9 cellular contexts compared by ENCODE assay signal in the genomic region with DNA sequence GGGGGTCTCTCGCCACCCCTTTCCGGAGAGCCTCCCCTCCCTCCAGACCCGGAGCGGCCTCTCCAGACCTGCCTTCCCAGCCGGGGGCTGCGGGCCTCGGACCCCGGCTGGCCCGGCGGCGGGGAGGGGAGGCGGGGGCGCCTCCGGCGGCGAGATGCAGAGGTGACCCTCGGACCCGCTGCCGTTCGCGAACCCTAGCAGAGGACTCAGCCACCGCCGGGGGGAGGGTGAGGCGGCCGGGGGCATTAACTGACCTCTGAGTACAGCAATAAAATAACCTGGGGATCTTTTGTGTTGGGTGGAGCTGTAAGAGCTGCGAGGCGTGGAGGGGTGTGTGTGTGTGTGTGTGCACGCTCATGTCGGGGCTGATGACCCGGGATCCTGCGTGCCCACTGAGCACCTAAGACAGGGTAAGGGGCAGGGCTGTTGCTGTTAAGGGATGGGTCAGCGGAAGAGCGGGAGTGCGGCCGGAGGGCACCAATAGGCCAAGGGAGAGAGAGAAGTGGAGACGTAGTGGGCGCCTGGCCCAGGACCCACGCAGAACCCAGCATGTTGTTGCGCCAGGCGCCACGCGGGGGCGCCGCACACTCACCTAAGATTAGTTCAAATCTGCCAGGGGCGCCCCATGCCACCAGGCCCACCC. TPM values are rescaled to one million over a fixed set of nuclear protein-coding genes. Genes with fewer than 3 reads are reported as not detected.
DNase-seq lines count a peak whose midpoint lies in the region; ATAC-seq and TF ChIP-seq lines count a peak whose summit lies in the region.
"Had no signal": no experiment of that assay in that cellular context is flagged by ENCODE, and none has a peak within 500 bp of the region (broad histone marks: within the 10 kb centered on the region; RNA-seq: fewer than 3 reads in every experiment).

No MANE protein-coding gene starts in this region.

- DNase-seq in NCI-H1417 (lab: John Stamatoyannopoulos, UW) (peak; percentile 39 to 73 (median 59)), NCI-H1417 treated with DMSO at 0.1 percent for 48 hours (lab: John Stamatoyannopoulos, UW) (no peak), NT2/D1 (ENCODE audit: low read depth, low spot score) (no peak), fibroblast of pulmonary artery (ENCODE audit: low read depth) (peak; percentile 54), neuronal stem cell (ENCODE audit: low spot score) (no peak), tibial nerve (ENCODE audit: low spot score in 2 of 2) (peak; percentile 40 to 64)
- peak; percentile 45 to 46 for DNase-seq in activated T-helper 1 cell treated with anti-CD3 and anti-CD28 coated beads, Interleukin-2, amount 50 U/mL, for 16 hours (ENCODE audit: low read depth in 1 of 2, low spot score in 1 of 2)

- H3K4me1 ChIP-seq in NT2/D1 (ENCODE audit: insufficient read depth, insufficient read length) = peaks cover 10% of the 10 kb centered on the region
- peaks cover 6% of the 10 kb centered on the region in 2 donors for H3K4me1 ChIP-seq in neuronal stem cell (ENCODE audit: control insufficient read depth in 2 of 2, insufficient read depth in 1 of 2, low read depth in 1 of 2, low read length in 2 of 2)
- H3K4me1 ChIP-seq in tibial nerve = peaks cover 0 to 24% (median 22%) of the 10 kb centered on the region in 4 donors

- H3K9ac ChIP-seq in NT2/D1 (ENCODE audit: insufficient read length, low read depth) (peak overlapping the region; percentile 86), neuronal stem cell (ENCODE audit: low read depth, low read length, poor library complexity) (peak overlapping the region; percentile 60)

- no peak overlapping the region for H2BK5ac ChIP-seq in neuronal stem cell (ENCODE audit: low read length)

- H2BK120ac ChIP-seq in neuronal stem cell (ENCODE audit: low read depth, low read length) = no peak overlapping the region

- peak overlapping the region; percentile 86 for H2AFZ ChIP-seq in neuronal stem cell (ENCODE audit: low read length)

- H3K27ac ChIP-seq in neuronal stem cell (replicated peaks; ENCODE audit: low read length) (no peak overlapping the region), tibial nerve (no peak overlapping the region)

- no peak overlapping the region for H3K14ac ChIP-seq in neuronal stem cell (ENCODE audit: low read length)

- H3K27me3 ChIP-seq in NT2/D1 (ENCODE audit: insufficient read depth, insufficient read length) (peaks cover 51% of the 10 kb centered on the region), neuronal stem cell (ENCODE audit: control insufficient read depth in 3 of 3, insufficient read depth in 3 of 3, low read depth in 1 of 3, low read length in 3 of 3) (peaks cover 23 to 57% (median 47%) of the 10 kb centered on the region in 3 experiments), tibial nerve (peaks cover 9 to 91% of the 10 kb centered on the region in 2 donors)

- H2BK15ac ChIP-seq in neuronal stem cell (ENCODE audit: low read length) = no peak overlapping the region

- no peaks in the 10 kb centered on the region for H3K79me1 ChIP-seq in neuronal stem cell (ENCODE audit: low read depth, low read length)

- no peak overlapping the region for H4K91ac ChIP-seq in neuronal stem cell (ENCODE audit: low read depth, low read length, poor library complexity)

- peak overlapping the region; percentile 84 for H2BK12ac ChIP-seq in neuronal stem cell (ENCODE audit: low read length)

- no peak for TF ChIP-seq POLR2A in tibial nerve (IDR thresholded peaks at IDR 0.05)

- H3K4ac ChIP-seq in neuronal stem cell (ENCODE audit: low read length) = no peak overlapping the region

- H4K8ac ChIP-seq in neuronal stem cell (ENCODE audit: low read depth, low read length) = no peak overlapping the region

- H3K18ac ChIP-seq in neuronal stem cell (ENCODE audit: low read length) = peak overlapping the region; percentile 89

- H3K9me3 ChIP-seq in NT2/D1 (ENCODE audit: insufficient read depth, low read length) = peaks cover 10% of the 10 kb centered on the region; the same call in 1 of the 2 replicates
- H3K9me3 ChIP-seq in neuronal stem cell (replicated peaks in 1 of 2; ENCODE audit: control insufficient read depth in 2 of 2, insufficient read depth in 1 of 2, low read depth in 1 of 2, low read length in 2 of 2) = peaks cover 0 to 4% of the 10 kb centered on the region in 2 donors
- H3K9me3 ChIP-seq in tibial nerve = no peaks in the 10 kb centered on the region

- no peak for TF ChIP-seq EP300 in tibial nerve (IDR thresholded peaks at IDR 0.05)

- peak overlapping the region; percentile 89 for H3K4me2 ChIP-seq in neuronal stem cell (ENCODE audit: insufficient read depth, low read length, poor library complexity, severe bottlenecking)

- TF ChIP-seq CTCF in fibroblast of pulmonary artery (IDR thresholded peaks at IDR 0.05; ENCODE audit: low read length, missing control alignments) = peak; percentile 67
- TF ChIP-seq CTCF in tibial nerve (IDR thresholded peaks at IDR 0.05) = peak; percentile 60 to 87 (median 82)

- no CpG with 5 or more reads among the region's 45 CpGs for WGBS in neuronal stem cell (ENCODE audit: extremely low coverage in 2 of 2, insufficient read length in 2 of 2, insufficient replicate concordance in 1 of 2), 2 donors
- WGBS in tibial nerve, 2 donors = 1 to 2% methylated on average over 16 to 43 of the region's 45 CpGs

- ATAC-seq in GM18909 (IDR thresholded peaks at IDR 0.05; ENCODE audit: poor library complexity, unreplicated experiment) = no peak

- H3K36me3 ChIP-seq in NT2/D1 (ENCODE audit: insufficient read depth, insufficient read length, low read length) (no peaks in the 10 kb centered on the region), neuronal stem cell (replicated peaks in 1 of 2; ENCODE audit: control insufficient read depth in 2 of 2, insufficient read depth in 2 of 2, low read length in 2 of 2) (no peaks in the 10 kb centered on the region), tibial nerve (no peaks in the 10 kb centered on the region)

- H3K23ac ChIP-seq in neuronal stem cell (ENCODE audit: low read depth, low read length, poor library complexity) = peak overlapping the region; percentile 96

- peak overlapping the region; percentile 70 for H2AK5ac ChIP-seq in neuronal stem cell (ENCODE audit: low read depth, low read length)

- H3K4me3 ChIP-seq in NT2/D1 (ENCODE audit: insufficient read length, low read depth) (peak overlapping the region; percentile 63), fibroblast of pulmonary artery (replicated peaks; ENCODE audit: low read depth, low read length) (no peak overlapping the region), neuronal stem cell (ENCODE audit: low read length in 2 of 2) (peak overlapping the region; percentile 23 to 77), tibial nerve (peak overlapping the region; percentile 4 to 47 (median 22))

RNA-seq across cellular contexts. Expression of gene HAPLN2, which starts 6.3 kb away (rescaled TPM):
- 1.8 TPM for polyA plus RNA-seq in neuronal stem cell (2013, experiment 1 of 2)
- polyA plus RNA-seq in neuronal stem cell (2013, experiment 2 of 2) = 1.7 TPM
- 10 to 100 TPM in 2 of 4 donors, 1 to 10 TPM in 2; 1.8 to 20.3 (median 10.6) TPM for total RNA-seq in tibial nerve
- total RNA-seq: renal cortical epithelial cell had no signal

RNA-seq across cellular contexts. Expression of gene BCAN, which starts 16.4 kb away (rescaled TPM):
- polyA plus RNA-seq in neuronal stem cell (2013, experiment 1 of 2) = 0.89 TPM
- 0.54 TPM for polyA plus RNA-seq in neuronal stem cell (2013, experiment 2 of 2)
- not detected for total RNA-seq in tibial nerve

RNA-seq across cellular contexts. Expression of gene GPATCH4, which starts 24.3 kb away (rescaled TPM):
- 17.6 TPM for polyA plus RNA-seq in neuronal stem cell (2013, experiment 1 of 2)
- polyA plus RNA-seq in neuronal stem cell (2013, experiment 2 of 2) = 17.2 TPM
- 10 to 100 TPM; 22.2 to 44.4 (median 29.6) TPM for total RNA-seq in tibial nerve

RNA-seq across cellular contexts. Expression of gene NAXE, which starts 34.0 kb away (rescaled TPM):
- 46.7 TPM for polyA plus RNA-seq in neuronal stem cell (2013, experiment 1 of 2)
- 47.1 TPM for polyA plus RNA-seq in neuronal stem cell (2013, experiment 2 of 2)
- total RNA-seq in tibial nerve = 100 to 1,000 TPM in 1 of 4 donors, 10 to 100 TPM in 3; 53.1 to 105 (median 82.7) TPM

RNA-seq across cellular contexts. Expression of gene TTC24, which starts 46.0 kb away (rescaled TPM):
- not detected for polyA plus RNA-seq in neuronal stem cell (2013, experiment 1 of 2)
- not detected for polyA plus RNA-seq in neuronal stem cell (2013, experiment 2 of 2)
- total RNA-seq in tibial nerve = not detected
- total RNA-seq: renal cortical epithelial cell had no signal

Comparison
In these comparisons a context has a peak if more than half of its experiments do, and no peak if none do; other contexts are left out.
1. DNase-seq: peak in NCI-H1417 (3 of 3), activated T-helper 1 cell treated with anti-CD3 and anti-CD28 coated beads, Interleukin-2, amount 50 U/mL, for 16 hours (2 of 2), fibroblast of pulmonary artery (single experiment) and tibial nerve (2 of 2); none in NCI-H1417 treated with DMSO at 0.1 percent for 48 hours (single experiment), NT2/D1 (single experiment) and neuronal stem cell (single experiment).